Comparison of ENCODE assay signal across 8 cellular contexts in genomic region chr12:26524862-26525465, GRCh38.
DNase-seq lines count a peak whose midpoint lies in the region; ATAC-seq and TF ChIP-seq lines count a peak whose summit lies in the region.
"Had no signal": no experiment of that assay in that cellular context is flagged by ENCODE, and none has a peak within 500 bp of the region (broad histone marks: within the 10 kb centered on the region; RNA-seq: fewer than 3 reads in every experiment).

No MANE protein-coding gene starts in this region.

- H3K4me1 Mint-ChIP-seq in endothelial cell (ENCODE audit: unreplicated experiment), result peaks cover 9% of the 10 kb centered on the region

- peaks cover 28% of the 10 kb centered on the region for H3K36me3 Mint-ChIP-seq in endothelial cell (ENCODE audit: low read depth, unreplicated experiment)

- H3K27ac Mint-ChIP-seq in endothelial cell (ENCODE audit: unreplicated experiment), result no peak overlapping the region

- DNase-seq in GM12865 (ENCODE audit: low read depth), result peak; percentile 31
- DNase-seq in NAMALWA (ENCODE audit: low spot score), result peak; percentile 52
- no peak for DNase-seq in endothelial cell (ENCODE audit: low spot score)
- DNase-seq in renal cortical epithelial cell (ENCODE audit: low read depth), result peak; percentile 19
- no peak for DNase-seq in Ammon's horn (ENCODE audit: low spot score)
- DNase-seq in NCI-H1930 (lab: John Stamatoyannopoulos, UW), result no peak
- DNase-seq in left colon, result no peak
- DNase-seq: NCI-H82 had no signal

- no peak overlapping the region for H3K4me3 Mint-ChIP-seq in endothelial cell (ENCODE audit: unreplicated experiment)

- no peak overlapping the region for H3K4me3 ChIP-seq in GM12865 (ENCODE audit: low read depth, low read length)

- peaks cover 2% of the 10 kb centered on the region for H3K27me3 Mint-ChIP-seq in endothelial cell (ENCODE audit: unreplicated experiment)

- TF ChIP-seq CTCF in GM12865 (IDR thresholded peaks at IDR 0.05; ENCODE audit: insufficient read depth, low read depth, low read length, missing control alignments) (peak; percentile 53), endothelial cell (IDR thresholded peaks at IDR 0.05; ENCODE audit: unreplicated experiment) (peak; percentile 58)

- no peak for ATAC-seq in left colon

- peaks cover 6% of the 10 kb centered on the region for H3K9me3 Mint-ChIP-seq in endothelial cell (ENCODE audit: unreplicated experiment)

- intact Hi-C loops in left colon (cut with DNase I, micrococcal nuclease), result no loop called here

Comparison
In these comparisons a context has a peak if more than half of its experiments do, and no peak if none do; other contexts are left out.
1. DNase-seq: peak in GM12865 (single experiment), NAMALWA (single experiment) and renal cortical epithelial cell (single experiment); none in endothelial cell (single experiment), Ammon's horn (single experiment), NCI-H1930 (0 of 2) and left colon (0 of 2).